ENCODE assay signal across 13 cellular contexts in the genomic region with DNA sequence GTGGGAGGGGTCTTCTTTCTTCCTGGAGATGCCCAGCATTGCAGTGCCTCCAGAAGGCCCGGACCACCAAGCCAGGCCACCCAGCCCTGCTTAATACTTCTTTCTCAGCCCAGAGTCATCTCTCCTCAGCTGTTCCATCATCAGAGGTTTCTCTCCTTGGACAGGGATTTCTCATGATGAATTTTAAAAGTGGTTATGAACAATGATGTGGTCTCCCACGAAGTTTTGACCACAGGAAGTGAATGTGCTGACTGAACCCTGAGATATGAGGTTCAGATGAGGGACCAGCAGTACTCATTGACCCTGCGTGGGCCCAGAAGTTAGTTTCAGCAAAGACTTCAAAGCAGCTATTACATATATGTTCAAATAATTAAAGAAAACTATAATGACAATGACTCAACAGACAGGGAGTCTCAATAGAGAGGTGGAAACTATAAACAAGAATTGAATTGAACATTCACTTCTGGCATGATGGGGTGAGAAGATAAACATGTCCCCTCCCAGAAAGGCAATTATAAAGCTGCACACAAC.
DNase-seq lines count a peak whose midpoint lies in the region; ATAC-seq, FAIRE-seq and TF ChIP-seq lines count a peak whose summit lies in the region.
"Had no signal": no experiment of that assay in that cellular context is flagged by ENCODE, and none has a peak within 500 bp of the region (broad histone marks: within the 10 kb centered on the region; RNA-seq: fewer than 3 reads in every experiment).

No MANE protein-coding gene starts in this region.

- H3K4me3 ChIP-seq in coronary artery, result no peak overlapping the region

- DNase-seq in Daoy (ENCODE audit: low read depth) (peak; percentile 22), GM18507 (ENCODE audit: extremely low spot score, insufficient read length, low read depth) (no peak), RPMI7951 (ENCODE audit: low read depth) (peak; percentile 29), glomerular visceral epithelial cell (ENCODE audit: extremely low spot score) (peak; percentile 14), NCI-H1417 treated with DMSO at 0.1 percent for 48 hours (lab: John Stamatoyannopoulos, UW) (no peak), left lobe of liver (ENCODE audit: low spot score) (no peak), coronary artery (ENCODE audit: low spot score) (no peak), pons (ENCODE audit: low spot score) (no peak)
- DNase-seq: activated naive CD8-positive, alpha-beta T cell treated with anti-CD3 and anti-CD28 coated beads, Interleukin-2, amount 10 ng/mL, durations not matched to agents 7 days and 5 days; CD4-positive, CD25-positive, alpha-beta regulatory T cell; NCI-H2171 treated with DMSO at 0.1 percent for 48 hours; T-helper 9 cell had no signal

- FAIRE-seq in GM18507 (lab: Jason Lieb, UNC), result peak; percentile 12

- no peak for TF ChIP-seq CTCF in coronary artery (IDR thresholded peaks at IDR 0.05)

- ATAC-seq in left lobe of liver, result no peak
- ATAC-seq: Panc1 had no signal

- no peak overlapping the region for H3K27ac ChIP-seq in coronary artery

Comparison
In these comparisons a context has a peak if more than half of its experiments do, and no peak if none do; other contexts are left out.
1. DNase-seq: peak in Daoy (single experiment), RPMI7951 (single experiment) and glomerular visceral epithelial cell (single experiment); none in GM18507 (single experiment), NCI-H1417 treated with DMSO at 0.1 percent for 48 hours (single experiment), left lobe of liver (single experiment), coronary artery (single experiment) and pons (single experiment).